ENCODE assay signal across 8 cellular contexts in the genomic region with DNA sequence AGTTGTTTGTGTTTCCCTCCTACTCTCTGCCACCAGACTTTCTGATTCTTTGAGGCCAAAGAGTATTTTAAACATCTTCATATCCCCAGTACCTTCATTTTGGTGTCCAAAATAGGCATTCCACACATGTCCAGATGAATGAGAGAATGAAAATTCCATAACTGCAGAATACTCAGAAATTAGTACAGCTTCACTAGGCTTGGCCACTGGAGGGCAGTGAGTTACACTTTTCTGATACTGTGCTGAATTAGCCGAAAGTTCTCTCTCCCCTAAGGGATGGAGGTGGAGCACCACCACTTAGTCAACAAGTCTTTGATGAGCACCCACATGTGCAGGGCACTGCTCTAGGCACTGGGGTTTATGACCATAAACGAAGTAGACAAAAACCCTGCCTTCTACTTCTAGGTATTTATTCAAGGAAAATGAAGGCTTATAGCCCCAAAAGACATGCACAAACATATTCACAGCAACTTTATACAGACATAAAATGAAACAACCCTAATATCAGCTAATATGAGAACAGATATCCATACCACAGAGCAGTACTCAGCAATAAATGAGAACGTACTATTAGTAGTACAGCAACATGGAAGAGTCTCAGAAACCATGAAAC. TPM values are rescaled to one million over a fixed set of nuclear protein-coding genes. Genes with fewer than 3 reads are reported as not detected.
A peak's percentile ranks its signal among the peaks of the same experiment; 100 is the strongest.
DNase-seq lines count a peak whose midpoint lies in the region; ATAC-seq and TF ChIP-seq lines count a peak whose summit lies in the region.

No MANE protein-coding gene starts in this region.

- POLR2A ChIA-PET in PC-9 (lab: Charles Lee; ENCODE audit: unreplicated experiment) = interaction anchor here (0.7 kb wide), 1 partner anchor 94 kb away, joined by 4 read pairs; no protein-coding TSS in a partner anchor
- POLR2A ChIA-PET in naive thymus-derived CD8-positive, alpha-beta T cell (lab: Charles Lee) = no interaction called here

- intact Hi-C loops in PC-9 (cut with micrococcal nuclease; ENCODE audit: unreplicated experiment) (loop anchor here (10.0 kb wide), 1 partner anchor 79 kb away; no protein-coding TSS in a partner anchor), prostate gland (cut with DNase I) (no loop called here)

- H3K27ac ChIP-seq in PC-9 (no peak overlapping the region), neural progenitor cell (no peak overlapping the region), prostate gland (no peak overlapping the region)

- H3K36me3 ChIP-seq in PC-9 (ENCODE audit: low read depth) (no peaks in the 10 kb centered on the region), neural progenitor cell (no peaks in the 10 kb centered on the region), prostate gland (no peaks in the 10 kb centered on the region)

- H2AFZ ChIP-seq in PC-9 = no peak overlapping the region
- H2AFZ ChIP-seq in neural progenitor cell (replicated peaks) = no peak overlapping the region

- no peaks in the 10 kb centered on the region for H3K9me2 ChIP-seq in PC-9 (ENCODE audit: insufficient read depth)

- H3K4me1 ChIP-seq in PC-9 (replicated peaks; ENCODE audit: insufficient read depth) (no peaks in the 10 kb centered on the region), neural progenitor cell (no peaks in the 10 kb centered on the region), prostate gland (replicated peaks) (no peaks in the 10 kb centered on the region)

- H3K27ac Mint-ChIP-seq in endothelial cell (ENCODE audit: unreplicated experiment) (no peak overlapping the region), neural progenitor cell (no peak overlapping the region)
- H3K27ac Mint-ChIP-seq in naive thymus-derived CD8-positive, alpha-beta T cell = no peak overlapping the region

- H3K27me3 Mint-ChIP-seq in endothelial cell (ENCODE audit: unreplicated experiment) (no peaks in the 10 kb centered on the region), neural progenitor cell (ENCODE audit: insufficient read depth, low read depth) (no peaks in the 10 kb centered on the region)
- no peaks in the 10 kb centered on the region for H3K27me3 Mint-ChIP-seq in naive thymus-derived CD8-positive, alpha-beta T cell

- 43% methylated on average over 3 of the region's 3 CpGs for whole genome bisulfite sequencing in prostate gland

- ATAC-seq in naive thymus-derived CD8-positive, alpha-beta T cell = no peak

- H3K4me1 Mint-ChIP-seq in endothelial cell (ENCODE audit: unreplicated experiment) (no peaks in the 10 kb centered on the region), neural progenitor cell (peaks cover 16% of the 10 kb centered on the region)
- peaks cover 0 to 3% (median 0%) of the 10 kb centered on the region in 4 donors for H3K4me1 Mint-ChIP-seq in naive thymus-derived CD8-positive, alpha-beta T cell

- BruUV-seq in PC-9 (replicated peaks; lab: Mats Ljungman, UMichigan) = no TSS peak

- no peak overlapping the region for H3K4me3 Mint-ChIP-seq in endothelial cell (ENCODE audit: unreplicated experiment)
- H3K4me3 Mint-ChIP-seq in neural progenitor cell = no peak overlapping the region
- H3K4me3 Mint-ChIP-seq in naive thymus-derived CD8-positive, alpha-beta T cell = no peak overlapping the region

- no peaks in the 10 kb centered on the region for H3K27me3 ChIP-seq in PC-9 (ENCODE audit: insufficient read depth, low read depth)
- H3K27me3 ChIP-seq in neural progenitor cell = no peaks in the 10 kb centered on the region
- H3K27me3 ChIP-seq in prostate gland (replicated peaks; ENCODE audit: insufficient read depth) = no peaks in the 10 kb centered on the region

- TF ChIP-seq CTCF in AG09319 (IDR thresholded peaks at IDR 0.05; ENCODE audit: low read depth, low read length) = peak; percentile 64
- TF ChIP-seq CTCF in GM12874 (IDR thresholded peaks at IDR 0.05; ENCODE audit: insufficient read depth, low read depth, low read length) = peak; percentile 68
- TF ChIP-seq CTCF in PC-9 (conservative IDR thresholded peaks at IDR 0.05) = peak; percentile 64
- TF ChIP-seq CTCF in endothelial cell (IDR thresholded peaks at IDR 0.05; ENCODE audit: unreplicated experiment) = peak; percentile 34
- peak; percentile 58 for TF ChIP-seq CTCF in neural progenitor cell (IDR thresholded peaks at IDR 0.05)
- TF ChIP-seq CTCF in prostate gland (IDR thresholded peaks at IDR 0.05) = peak in 2 of 4 experiments; percentile 29 to 55

- CTCF ChIA-PET in PC-9 (lab: Charles Lee) = interaction anchor here (1.1 kb wide), 1 partner anchor 16 kb away, joined by 3 read pairs; no protein-coding TSS in a partner anchor

- no peaks in the 10 kb centered on the region for H3K79me2 ChIP-seq in PC-9 (ENCODE audit: low read depth)
- no peaks in the 10 kb centered on the region for H3K79me2 ChIP-seq in neural progenitor cell (ENCODE audit: low read depth)

- H3K9me3 Mint-ChIP-seq in endothelial cell (ENCODE audit: unreplicated experiment) = no peaks in the 10 kb centered on the region
- H3K9me3 Mint-ChIP-seq in neural progenitor cell = peaks cover 2% of the 10 kb centered on the region
- no peaks in the 10 kb centered on the region for H3K9me3 Mint-ChIP-seq in naive thymus-derived CD8-positive, alpha-beta T cell

- 0 out of 2 replicates have a peak, but pooled peaks cover 9% of the 10 kb centered on the region for H3F3A ChIP-seq in PC-9 (ENCODE audit: insufficient read depth, low read depth)
- H3F3A ChIP-seq in neural progenitor cell (ENCODE audit: low read depth) = peaks cover 9% of the 10 kb centered on the region

- no peak overlapping the region for H3K9ac ChIP-seq in neural progenitor cell

- H3K4me2 ChIP-seq in PC-9 (no peak overlapping the region), neural progenitor cell (no peak overlapping the region)

- H3K4me3 ChIP-seq in PC-9 (no peak overlapping the region), neural progenitor cell (no peak overlapping the region), prostate gland (no peak overlapping the region)

- TF ChIP-seq POLR2A in prostate gland (IDR thresholded peaks at IDR 0.05) = no peak

- DNase-seq in AG09319 (ENCODE audit: extremely low read depth, low read depth) = no peak
- peak in 1 of 2 experiments; percentile 32 for DNase-seq in PC-9
- peak; percentile 8 for DNase-seq in endothelial cell (ENCODE audit: low spot score)
- peak; percentile 20 for DNase-seq in neural progenitor cell (ENCODE audit: low spot score)
- no peak for DNase-seq in NCI-H187 (lab: John Stamatoyannopoulos, UW)
- DNase-seq in prostate gland (ENCODE audit: low spot score) = no peak
- no peak for DNase-seq in naive thymus-derived CD8-positive, alpha-beta T cell

- H4K20me1 ChIP-seq in PC-9 (ENCODE audit: insufficient read depth) (peaks cover 3% of the 10 kb centered on the region; the same call in 1 of the 2 replicates), neural progenitor cell (ENCODE audit: low read depth) (peaks cover 4% of the 10 kb centered on the region)

- H3K36me3 Mint-ChIP-seq in endothelial cell (ENCODE audit: low read depth, unreplicated experiment) (peaks cover 13% of the 10 kb centered on the region), neural progenitor cell (peaks cover 7% of the 10 kb centered on the region)
- peaks cover 9 to 73% (median 12%) of the 10 kb centered on the region in 3 donors for H3K36me3 Mint-ChIP-seq in naive thymus-derived CD8-positive, alpha-beta T cell

- H3K9me3 ChIP-seq in PC-9 (ENCODE audit: insufficient read depth, low read depth) (no peaks in the 10 kb centered on the region), neural progenitor cell (ENCODE audit: low read depth) (no peaks in the 10 kb centered on the region), prostate gland (no peaks in the 10 kb centered on the region)

RNA-seq across cellular contexts. Expression of a gene that starts 46.1 kb away (rescaled TPM):
- total RNA-seq in PC-9 (2021) = 4.9 and 5.3 TPM in 2 replicates
- 5.4 TPM for total RNA-seq in endothelial cell (ENCODE audit: unreplicated experiment)
- 0.09 TPM in 1 of 2 replicates, not detected in the other for total RNA-seq in neural progenitor cell (ENCODE audit: low replicate concordance)
- total RNA-seq in prostate gland = 1 to 10 TPM in 1 of 2 donors, under 1 TPM in 1; 0.50 to 7.3 TPM
- under 1 TPM; 0.42 to 0.96 TPM for total RNA-seq in naive thymus-derived CD8-positive, alpha-beta T cell
- polyA plus RNA-seq in naive thymus-derived CD8-positive, alpha-beta T cell = under 1 TPM; 0.24 to 0.71 (median 0.54) TPM

RNA-seq across cellular contexts. Expression of a gene that starts 46.4 kb away (rescaled TPM):
- total RNA-seq in PC-9 (2021) (10.4 and 14.6 TPM in 2 replicates), endothelial cell (ENCODE audit: unreplicated experiment) (11.8 TPM), neural progenitor cell (ENCODE audit: low replicate concordance) (16.2 and 16.5 TPM in 2 replicates), prostate gland (10 to 100 TPM; 10.7 to 27.0 TPM)
- 1 to 10 TPM; 9.4 to 9.5 TPM for total RNA-seq in naive thymus-derived CD8-positive, alpha-beta T cell
- polyA plus RNA-seq in naive thymus-derived CD8-positive, alpha-beta T cell = 1 to 10 TPM; 5.1 to 8.4 (median 5.4) TPM

RNA-seq across cellular contexts. Expression of a gene that starts 49.8 kb away (rescaled TPM):
- total RNA-seq in PC-9 (2021) (17.5 and 18.7 TPM in 2 replicates), endothelial cell (ENCODE audit: unreplicated experiment) (21.8 TPM), neural progenitor cell (ENCODE audit: low replicate concordance) (41.3 and 68.5 TPM in 2 replicates), prostate gland (10 to 100 TPM; 12.7 to 42.4 TPM)
- 10 to 100 TPM; 14.3 to 17.2 TPM for total RNA-seq in naive thymus-derived CD8-positive, alpha-beta T cell
- 10 to 100 TPM in 1 of 3 donors, 1 to 10 TPM in 2; 9.1 to 16.0 (median 9.6) TPM for polyA plus RNA-seq in naive thymus-derived CD8-positive, alpha-beta T cell

Comparison
In these comparisons a context has a peak if more than half of its experiments do, and no peak if none do; other contexts are left out.
1. DNase-seq: peak in endothelial cell (single experiment) and neural progenitor cell (single experiment); none in AG09319 (single experiment), NCI-H187 (0 of 2), prostate gland (single experiment) and naive thymus-derived CD8-positive, alpha-beta T cell (0 of 10).